ENCODE assay signal across 9 cellular contexts in the genomic region with DNA sequence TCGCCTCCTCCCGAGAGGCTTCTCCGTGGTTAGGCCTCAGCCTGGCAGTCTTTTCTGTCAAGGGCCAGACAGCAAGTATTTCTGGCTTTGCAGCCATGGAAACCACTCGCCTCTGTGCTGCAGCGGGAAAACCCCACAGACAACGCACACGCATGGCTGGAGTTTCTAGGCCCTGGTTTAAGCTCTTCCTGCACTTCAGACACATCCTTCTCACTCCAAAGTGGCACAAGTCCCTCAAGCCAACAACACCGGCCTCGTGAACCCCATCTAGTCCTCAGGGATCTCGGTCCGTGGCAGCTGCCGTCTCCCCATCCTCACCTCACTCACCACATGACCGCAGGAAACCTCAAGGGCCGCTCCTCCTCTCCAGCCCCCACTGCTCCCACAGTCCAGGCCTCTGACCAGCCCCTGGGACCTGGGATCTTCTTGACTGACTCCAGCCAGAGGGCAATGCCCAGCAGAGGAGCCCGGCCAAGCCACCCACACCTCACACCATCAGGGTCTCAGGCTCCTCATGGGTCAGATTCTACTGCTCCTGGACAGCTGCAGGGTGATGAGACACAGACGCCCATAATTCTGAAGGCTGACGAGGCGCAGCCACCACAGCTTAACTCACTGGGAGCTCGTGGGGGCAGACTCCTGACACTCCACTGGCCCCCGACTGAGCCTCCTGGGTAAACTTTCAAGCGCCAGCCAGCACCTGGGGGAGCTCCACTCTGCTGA. TPM values are rescaled to one million over a fixed set of nuclear protein-coding genes. Genes with fewer than 3 reads are reported as not detected.
A peak's percentile ranks its signal among the peaks of the same experiment; 100 is the strongest.
DNase-seq lines count a peak whose midpoint lies in the region; ATAC-seq and TF ChIP-seq lines count a peak whose summit lies in the region.
"Had no signal": no experiment of that assay in that cellular context is flagged by ENCODE, and none has a peak within 500 bp of the region (broad histone marks: within the 10 kb centered on the region; RNA-seq: fewer than 3 reads in every experiment).

No MANE protein-coding gene starts in this region.

- no peak for DNase-seq in activated T-cell treated with anti-CD3 and anti-CD28 coated beads, Interleukin-2, amount 50 U/mL, for 72 hours
- no peak for DNase-seq in activated T-cell treated with anti-CD3 and anti-CD28 coated beads, Interleukin-2, amount 50 U/mL, for 48 hours
- DNase-seq in NCI-H446 (lab: John Stamatoyannopoulos, UW) (no peak), upper lobe of left lung (no peak), G401 (ENCODE audit: low spot score) (no peak)
- DNase-seq: NCI-H82 had no signal

- no peak overlapping the region for H3K4me3 Mint-ChIP-seq in activated T-cell treated with anti-CD3 and anti-CD28 coated beads, Interleukin-2, amount 50 U/mL, for 72 hours
- H3K4me3 Mint-ChIP-seq in activated T-helper 17 cell treated with anti-CD3 and anti-CD28 coated beads, Interleukin-2, amount 50 U/mL, for 72 hours: no peak overlapping the region
- peak overlapping the region; percentile 19 for H3K4me3 Mint-ChIP-seq in stimulated activated memory B cell treated with anti-CD40 and anti-IgM and Interleukin-4, amounts not matched to agents 10 μg/mL and 1 μg/mL and 100 μg/mL, for 72 hours

- H3K9me3 Mint-ChIP-seq in activated T-cell treated with anti-CD3 and anti-CD28 coated beads, Interleukin-2, amount 50 U/mL, for 72 hours: no peaks in the 10 kb centered on the region
- no peaks in the 10 kb centered on the region for H3K9me3 Mint-ChIP-seq in activated T-helper 17 cell treated with anti-CD3 and anti-CD28 coated beads, Interleukin-2, amount 50 U/mL, for 72 hours
- no peaks in the 10 kb centered on the region for H3K9me3 Mint-ChIP-seq in stimulated activated memory B cell treated with anti-CD40 and anti-IgM and Interleukin-4, amounts not matched to agents 10 μg/mL and 1 μg/mL and 100 μg/mL, for 72 hours

- in situ Hi-C loops in G401 (cut with HindIII; ENCODE audit: low sequenced_read_pairs): no loop called here

- no peak overlapping the region for H3K27ac ChIP-seq in upper lobe of left lung

- peaks cover 10% of the 10 kb centered on the region for H3K4me1 Mint-ChIP-seq in activated T-cell treated with anti-CD3 and anti-CD28 coated beads, Interleukin-2, amount 50 U/mL, for 72 hours (ENCODE audit: low read depth)
- no peaks in the 10 kb centered on the region for H3K4me1 Mint-ChIP-seq in activated T-helper 17 cell treated with anti-CD3 and anti-CD28 coated beads, Interleukin-2, amount 50 U/mL, for 72 hours
- peaks cover 30% of the 10 kb centered on the region for H3K4me1 Mint-ChIP-seq in stimulated activated memory B cell treated with anti-CD40 and anti-IgM and Interleukin-4, amounts not matched to agents 10 μg/mL and 1 μg/mL and 100 μg/mL, for 72 hours

- no peak for TF ChIP-seq CTCF in upper lobe of left lung (IDR thresholded peaks at IDR 0.05)

- ATAC-seq in activated T-cell treated with anti-CD3 and anti-CD28 coated beads, Interleukin-2, amount 50 U/mL, for 72 hours (replicated peaks in 1 of 2): no peak
- peak; percentile 64 for ATAC-seq in HG02870 (IDR thresholded peaks at IDR 0.05; ENCODE audit: unreplicated experiment)
- ATAC-seq in activated T-helper 17 cell treated with anti-CD3 and anti-CD28 coated beads, Interleukin-2, amount 50 U/mL, for 72 hours (replicated peaks): no peak
- ATAC-seq in stimulated activated memory B cell treated with anti-CD40 and anti-IgM and Interleukin-4, amounts not matched to agents 10 μg/mL and 1 μg/mL and 100 μg/mL, for 72 hours: peak; percentile 87
- ATAC-seq in upper lobe of left lung (ENCODE audit: low FRiP score in 2 of 2): no peak

- peak overlapping the region; percentile 69 for H3K27ac Mint-ChIP-seq in activated T-cell treated with anti-CD3 and anti-CD28 coated beads, Interleukin-2, amount 50 U/mL, for 72 hours
- H3K27ac Mint-ChIP-seq in activated T-helper 17 cell treated with anti-CD3 and anti-CD28 coated beads, Interleukin-2, amount 50 U/mL, for 72 hours: peak overlapping the region; percentile 62
- peak overlapping the region; percentile 92 for H3K27ac Mint-ChIP-seq in stimulated activated memory B cell treated with anti-CD40 and anti-IgM and Interleukin-4, amounts not matched to agents 10 μg/mL and 1 μg/mL and 100 μg/mL, for 72 hours

- peaks cover 22 to 90% (median 80%) of the 10 kb centered on the region in 4 donors for H3K36me3 ChIP-seq in upper lobe of left lung

- H3K27me3 Mint-ChIP-seq in activated T-cell treated with anti-CD3 and anti-CD28 coated beads, Interleukin-2, amount 50 U/mL, for 72 hours (ENCODE audit: low read depth): no peaks in the 10 kb centered on the region
- H3K27me3 Mint-ChIP-seq in activated T-helper 17 cell treated with anti-CD3 and anti-CD28 coated beads, Interleukin-2, amount 50 U/mL, for 72 hours: no peaks in the 10 kb centered on the region
- H3K27me3 Mint-ChIP-seq in stimulated activated memory B cell treated with anti-CD40 and anti-IgM and Interleukin-4, amounts not matched to agents 10 μg/mL and 1 μg/mL and 100 μg/mL, for 72 hours: no peaks in the 10 kb centered on the region

- H3K4me3 ChIP-seq in upper lobe of left lung: no peak overlapping the region

- 89 to 92% methylated on average over 16 to 21 of the region's 21 CpGs for WGBS in upper lobe of left lung, 2 donors

- H3K4me1 ChIP-seq in upper lobe of left lung: no peaks in the 10 kb centered on the region

- peaks cover 3 to 19% of the 10 kb centered on the region in 2 donors for H3K36me3 Mint-ChIP-seq in activated T-cell treated with anti-CD3 and anti-CD28 coated beads, Interleukin-2, amount 50 U/mL, for 72 hours (ENCODE audit: insufficient read depth in 2 of 2)
- peaks cover 92% of the 10 kb centered on the region for H3K36me3 Mint-ChIP-seq in activated T-helper 17 cell treated with anti-CD3 and anti-CD28 coated beads, Interleukin-2, amount 50 U/mL, for 72 hours (ENCODE audit: low read depth)
- peaks cover 71% of the 10 kb centered on the region for H3K36me3 Mint-ChIP-seq in stimulated activated memory B cell treated with anti-CD40 and anti-IgM and Interleukin-4, amounts not matched to agents 10 μg/mL and 1 μg/mL and 100 μg/mL, for 72 hours

- H3K9me3 ChIP-seq in upper lobe of left lung: no peaks in the 10 kb centered on the region

- no peaks in the 10 kb centered on the region for H3K27me3 ChIP-seq in upper lobe of left lung

- no peak for TF ChIP-seq EP300 in upper lobe of left lung (IDR thresholded peaks at IDR 0.05)

- TF ChIP-seq POLR2A in upper lobe of left lung (IDR thresholded peaks at IDR 0.05): no peak

RNA-seq across cellular contexts. Expression of a gene that starts 21.7 kb away (rescaled TPM):
- total RNA-seq in activated T-cell treated with anti-CD3 and anti-CD28 coated beads, Interleukin-2, amount 50 U/mL, for 72 hours: 10 to 100 TPM; 28.2 to 40.3 TPM
- total RNA-seq in activated T-helper 17 cell treated with anti-CD3 and anti-CD28 coated beads, Interleukin-2, amount 50 U/mL, for 72 hours: 10 to 100 TPM; 21.3 to 71.0 TPM
- 10 to 100 TPM; 31.4 to 98.5 (median 47.8) TPM for total RNA-seq in upper lobe of left lung
- 67.5 and 83.2 TPM in 2 replicates for total RNA-seq in G401 (2014; rRNA removed; shearing (Covaris generic))

RNA-seq across cellular contexts. Expression of a gene that starts 37.0 kb away (rescaled TPM):
- 100 to 1,000 TPM; 232 to 268 TPM for total RNA-seq in activated T-cell treated with anti-CD3 and anti-CD28 coated beads, Interleukin-2, amount 50 U/mL, for 72 hours
- 100 to 1,000 TPM; 187 to 239 TPM for total RNA-seq in activated T-helper 17 cell treated with anti-CD3 and anti-CD28 coated beads, Interleukin-2, amount 50 U/mL, for 72 hours
- 100 to 1,000 TPM in 2 of 6 donors, 10 to 100 TPM in 4; 35.7 to 164 (median 53.1) TPM for total RNA-seq in upper lobe of left lung
- total RNA-seq in G401 (2014; rRNA removed; shearing (Covaris generic)): 44.4 and 86.9 TPM in 2 replicates

RNA-seq across cellular contexts. Expression of a gene that starts 41.1 kb away (rescaled TPM):
- total RNA-seq in activated T-cell treated with anti-CD3 and anti-CD28 coated beads, Interleukin-2, amount 50 U/mL, for 72 hours: under 1 TPM in 1 of 2 donors, not detected in 1; 0.36 TPM
- total RNA-seq in activated T-helper 17 cell treated with anti-CD3 and anti-CD28 coated beads, Interleukin-2, amount 50 U/mL, for 72 hours: under 1 TPM in 1 of 2 donors, not detected in 1; 0.05 TPM
- 10 to 100 TPM; 18.5 to 92.2 (median 24.4) TPM for total RNA-seq in upper lobe of left lung
- 38.4 and 49.9 TPM in 2 replicates for total RNA-seq in G401 (2014; rRNA removed; shearing (Covaris generic))

Comparison
In these comparisons a context has a peak if more than half of its experiments do, and no peak if none do; other contexts are left out.
1. ATAC-seq: peak in HG02870 (single experiment) and stimulated activated memory B cell treated with anti-CD40 and anti-IgM and Interleukin-4, amounts not matched to agents 10 μg/mL and 1 μg/mL and 100 μg/mL, for 72 hours (single experiment); none in activated T-cell treated with anti-CD3 and anti-CD28 coated beads, Interleukin-2, amount 50 U/mL, for 72 hours (0 of 2), activated T-helper 17 cell treated with anti-CD3 and anti-CD28 coated beads, Interleukin-2, amount 50 U/mL, for 72 hours (single experiment) and upper lobe of left lung (0 of 2).
2. RNA of a gene that starts 41.1 kb away (total RNA-seq): 38.4 to 49.9 TPM in G401 and 18.5 to 92.2 TPM in upper lobe of left lung; 0.36 TPM in activated T-cell treated with anti-CD3 and anti-CD28 coated beads, Interleukin-2, amount 50 U/mL, for 72 hours and 0.05 TPM in activated T-helper 17 cell treated with anti-CD3 and anti-CD28 coated beads, Interleukin-2, amount 50 U/mL, for 72 hours; every median in the first group is over 10 times any median in the second.
3. Peak in every context shown above with its lines, with median percentiles within 50 percentile points of each other: H3K27ac Mint-ChIP-seq.